Comparison of ENCODE assay signal across 24 cellular contexts in the genomic region with DNA sequence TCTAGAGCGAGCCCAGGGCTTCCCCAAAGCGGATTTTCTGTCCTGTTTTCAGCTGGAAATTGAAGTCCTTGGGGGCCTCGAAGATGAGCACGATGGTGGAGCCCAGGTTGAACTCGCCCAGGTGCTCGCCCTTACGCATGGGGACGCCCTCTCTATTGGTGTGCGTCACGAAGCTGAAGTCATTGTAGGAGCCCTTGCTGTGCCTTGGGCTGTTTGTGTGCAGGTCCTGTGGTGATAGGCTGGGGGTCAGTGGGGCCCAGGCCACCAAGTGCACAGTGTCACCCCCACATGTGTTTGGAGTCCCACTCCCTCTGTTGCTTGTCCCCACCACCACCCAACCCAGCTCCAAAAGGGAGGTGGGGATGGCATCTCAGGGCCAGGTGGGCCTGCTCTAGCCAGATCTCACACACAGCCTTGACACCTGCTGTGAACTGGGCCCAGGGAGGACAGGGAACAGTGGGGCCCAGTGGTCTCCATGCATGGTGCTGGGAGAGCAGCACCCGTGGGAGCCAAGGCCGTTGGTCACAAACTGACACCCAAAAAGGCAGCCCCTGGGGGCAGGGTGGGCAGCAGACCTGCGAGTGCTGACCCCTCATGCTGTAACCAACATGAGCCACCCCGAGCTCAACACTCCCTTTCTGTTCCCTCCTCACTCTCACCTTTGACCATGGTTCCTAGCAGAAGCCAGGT. TPM values are rescaled to one million over a fixed set of nuclear protein-coding genes. Genes with fewer than 3 reads are reported as not detected.
DNase-seq lines count a peak whose midpoint lies in the region; ATAC-seq and TF ChIP-seq lines count a peak whose summit lies in the region.
"Had no signal": no experiment of that assay in that cellular context is flagged by ENCODE, and none has a peak within 500 bp of the region (broad histone marks: within the 10 kb centered on the region; RNA-seq: fewer than 3 reads in every experiment).

No MANE protein-coding gene starts in this region.

- no peak for ATAC-seq in activated T-cell treated with anti-CD3 and anti-CD28 coated beads, Interleukin-2, amount 50 U/mL, for 72 hours (replicated peaks in 1 of 2)
- ATAC-seq in effector memory CD8-positive, alpha-beta T cell (replicated peaks) = no peak
- ATAC-seq in stimulated activated memory B cell treated with anti-CD40 and anti-IgM and Interleukin-4, amounts not matched to agents 10 μg/mL and 1 μg/mL and 100 μg/mL, for 72 hours = no peak
- ATAC-seq in gastrocnemius medialis = no peak

- intact Hi-C loops in gastrocnemius medialis (cut with DNase I; ENCODE audit: low total_unique reads) = no loop called here

- no peak overlapping the region for H3K4me3 Mint-ChIP-seq in activated T-cell treated with anti-CD3 and anti-CD28 coated beads, Interleukin-2, amount 50 U/mL, for 72 hours
- no peak overlapping the region for H3K4me3 Mint-ChIP-seq in effector memory CD8-positive, alpha-beta T cell
- no peak overlapping the region for H3K4me3 Mint-ChIP-seq in stimulated activated memory B cell treated with anti-CD40 and anti-IgM and Interleukin-4, amounts not matched to agents 10 μg/mL and 1 μg/mL and 100 μg/mL, for 72 hours
- H3K4me3 Mint-ChIP-seq in neural progenitor cell = no peak overlapping the region
- H3K4me3 Mint-ChIP-seq: CD14-positive monocyte; T-helper 1 cell treated with Interleukin-12 subunit alpha and Interleukin-12 subunit beta and Interleukin-4 antibody, amounts not matched to agents 30 μg/mL and 1 μg/mL, for 36 hours had no signal

- peaks cover 10% of the 10 kb centered on the region for H3K4me1 ChIP-seq in neural progenitor cell
- H3K4me1 ChIP-seq in gastrocnemius medialis = peaks cover 0 to 12% of the 10 kb centered on the region in 2 donors

- H3K27ac ChIP-seq in SK-N-MC (0 out of 2 replicates have a peak overlapping the region, but pooled peaks have one; percentile 19), neural progenitor cell (no peak overlapping the region), gastrocnemius medialis (no peak overlapping the region)
- H3K27ac ChIP-seq: PC-9, right atrium auricular region had no signal

- H3K36me3 ChIP-seq in SK-N-MC (ENCODE audit: insufficient read depth, low read length) (peaks cover 9% of the 10 kb centered on the region; the same call in 1 of the 2 replicates), neural progenitor cell (no peaks in the 10 kb centered on the region), gastrocnemius medialis (peaks cover 0 to 20% of the 10 kb centered on the region in 2 donors)

- peaks cover 2 to 10% of the 10 kb centered on the region in 2 donors for H3K36me3 Mint-ChIP-seq in activated T-cell treated with anti-CD3 and anti-CD28 coated beads, Interleukin-2, amount 50 U/mL, for 72 hours (ENCODE audit: insufficient read depth in 2 of 2)
- peaks cover 47% of the 10 kb centered on the region for H3K36me3 Mint-ChIP-seq in effector memory CD8-positive, alpha-beta T cell (ENCODE audit: insufficient read depth)
- H3K36me3 Mint-ChIP-seq in stimulated activated memory B cell treated with anti-CD40 and anti-IgM and Interleukin-4, amounts not matched to agents 10 μg/mL and 1 μg/mL and 100 μg/mL, for 72 hours = peaks cover 34% of the 10 kb centered on the region
- peaks cover 6% of the 10 kb centered on the region for H3K36me3 Mint-ChIP-seq in neural progenitor cell

- no peaks in the 10 kb centered on the region for H3K9me3 Mint-ChIP-seq in activated T-cell treated with anti-CD3 and anti-CD28 coated beads, Interleukin-2, amount 50 U/mL, for 72 hours
- H3K9me3 Mint-ChIP-seq in effector memory CD8-positive, alpha-beta T cell = no peaks in the 10 kb centered on the region
- H3K9me3 Mint-ChIP-seq in stimulated activated memory B cell treated with anti-CD40 and anti-IgM and Interleukin-4, amounts not matched to agents 10 μg/mL and 1 μg/mL and 100 μg/mL, for 72 hours = no peaks in the 10 kb centered on the region
- H3K9me3 Mint-ChIP-seq in neural progenitor cell = no peaks in the 10 kb centered on the region
- H3K9me3 Mint-ChIP-seq: CD14-positive monocyte; T-helper 1 cell treated with Interleukin-12 subunit alpha and Interleukin-12 subunit beta and Interleukin-4 antibody, amounts not matched to agents 30 μg/mL and 1 μg/mL, for 36 hours had no signal

- H3K4me1 Mint-ChIP-seq in activated T-cell treated with anti-CD3 and anti-CD28 coated beads, Interleukin-2, amount 50 U/mL, for 72 hours (ENCODE audit: low read depth) = peaks cover 22% of the 10 kb centered on the region
- H3K4me1 Mint-ChIP-seq in effector memory CD8-positive, alpha-beta T cell (ENCODE audit: low read depth in 2 of 2) = peaks cover 24 to 26% of the 10 kb centered on the region in 2 donors
- peaks cover 47% of the 10 kb centered on the region for H3K4me1 Mint-ChIP-seq in stimulated activated memory B cell treated with anti-CD40 and anti-IgM and Interleukin-4, amounts not matched to agents 10 μg/mL and 1 μg/mL and 100 μg/mL, for 72 hours
- H3K4me1 Mint-ChIP-seq in neural progenitor cell = peaks cover 13% of the 10 kb centered on the region

- peak overlapping the region; percentile 77 for H3K27ac Mint-ChIP-seq in activated T-cell treated with anti-CD3 and anti-CD28 coated beads, Interleukin-2, amount 50 U/mL, for 72 hours
- H3K27ac Mint-ChIP-seq in effector memory CD8-positive, alpha-beta T cell = peak overlapping the region; percentile 31 to 80
- H3K27ac Mint-ChIP-seq in stimulated activated memory B cell treated with anti-CD40 and anti-IgM and Interleukin-4, amounts not matched to agents 10 μg/mL and 1 μg/mL and 100 μg/mL, for 72 hours = peak overlapping the region; percentile 35
- H3K27ac Mint-ChIP-seq in neural progenitor cell = no peak overlapping the region
- H3K27ac Mint-ChIP-seq: T-helper 1 cell treated with Interleukin-12 subunit alpha and Interleukin-12 subunit beta and Interleukin-4 antibody, amounts not matched to agents 30 μg/mL and 1 μg/mL, for 36 hours had no signal

- H3K4me3 ChIP-seq in SK-N-MC (no peak overlapping the region), neural progenitor cell (no peak overlapping the region), gastrocnemius medialis (no peak overlapping the region)
- H3K4me3 ChIP-seq: dorsolateral prefrontal cortex, PC-9, right atrium auricular region had no signal

- TF ChIP-seq POLR2A in gastrocnemius medialis (IDR thresholded peaks at IDR 0.05) = no peak

- TF ChIP-seq CTCF in neural progenitor cell (IDR thresholded peaks at IDR 0.05) = no peak
- no peak for TF ChIP-seq CTCF in gastrocnemius medialis (IDR thresholded peaks at IDR 0.05 in 4 of 5, conservative IDR thresholded peaks at IDR 0.05 in 1 of 5)

- no peaks in the 10 kb centered on the region for H3K9me3 ChIP-seq in SK-N-MC (ENCODE audit: low read depth, low read length)
- no peaks in the 10 kb centered on the region for H3K9me3 ChIP-seq in neural progenitor cell (ENCODE audit: low read depth)
- H3K9me3 ChIP-seq in gastrocnemius medialis = no peaks in the 10 kb centered on the region
- H3K9me3 ChIP-seq: right atrium auricular region had no signal

- H4K20me1 ChIP-seq in neural progenitor cell (ENCODE audit: low read depth) = peaks cover 16% of the 10 kb centered on the region

- peaks cover 6% of the 10 kb centered on the region for H3F3A ChIP-seq in neural progenitor cell (ENCODE audit: low read depth)

- H3K4me2 ChIP-seq in neural progenitor cell = no peak overlapping the region
- H3K4me2 ChIP-seq: PC-9 had no signal

- DNase-seq in activated T-cell treated with anti-CD3 and anti-CD28 coated beads, Interleukin-2, amount 50 U/mL, for 72 hours = no peak
- DNase-seq in activated T-cell treated with anti-CD3 and anti-CD28 coated beads, Interleukin-2, amount 50 U/mL, for 48 hours = no peak
- DNase-seq in SK-N-MC (ENCODE audit: low read depth, low spot score) (no peak), anterior cingulate cortex (lab: John Stamatoyannopoulos, UW) (no peak), neural progenitor cell (ENCODE audit: low spot score) (no peak), gastrocnemius medialis (no peak)
- DNase-seq in effector memory CD8-positive, alpha-beta T cell = no peak
- DNase-seq: activated gamma-delta T cell; aorta; central memory CD4-positive, alpha-beta T cell; dorsolateral prefrontal cortex; foreskin fibroblast; hypothalamus; islet precursor cell; Karpas-422; NCI-H2029; NCI-H446; PC-9; stimulated activated CD4-positive, alpha-beta T cell treated with anti-CD3 and anti-CD28 coated beads, Interleukin-12 subunit alpha, Interleukin-12 subunit beta, amount 100 ng/mL, for 4 hours; stimulated activated CD8-positive, alpha-beta memory T cell treated with anti-CD3 and anti-CD28 coated beads, Interleukin-4, amount 100 ng/mL, for 48 hours had no signal

- no peak overlapping the region for H2AFZ ChIP-seq in neural progenitor cell (replicated peaks)
- H2AFZ ChIP-seq: PC-9 had no signal

- no peaks in the 10 kb centered on the region for H3K27me3 Mint-ChIP-seq in activated T-cell treated with anti-CD3 and anti-CD28 coated beads, Interleukin-2, amount 50 U/mL, for 72 hours (ENCODE audit: low read depth)
- no peaks in the 10 kb centered on the region for H3K27me3 Mint-ChIP-seq in effector memory CD8-positive, alpha-beta T cell
- no peaks in the 10 kb centered on the region for H3K27me3 Mint-ChIP-seq in stimulated activated memory B cell treated with anti-CD40 and anti-IgM and Interleukin-4, amounts not matched to agents 10 μg/mL and 1 μg/mL and 100 μg/mL, for 72 hours
- peaks cover 16% of the 10 kb centered on the region for H3K27me3 Mint-ChIP-seq in neural progenitor cell (ENCODE audit: insufficient read depth, low read depth)

- no peak overlapping the region for H3K9ac ChIP-seq in SK-N-MC (ENCODE audit: insufficient read length)
- no peak overlapping the region for H3K9ac ChIP-seq in neural progenitor cell

- H3K27me3 ChIP-seq in neural progenitor cell = no peaks in the 10 kb centered on the region
- H3K27me3 ChIP-seq in gastrocnemius medialis = no peaks in the 10 kb centered on the region
- H3K27me3 ChIP-seq: dorsolateral prefrontal cortex, right atrium auricular region had no signal

- in situ Hi-C loops in gastrocnemius medialis (cut with MboI; ENCODE audit: low sequenced_read_pairs in 4 of 4) = no loop called here

- peaks cover 26% of the 10 kb centered on the region for H3K79me2 ChIP-seq in neural progenitor cell (ENCODE audit: low read depth)

RNA-seq across cellular contexts. Expression of a gene that starts 42.3 kb away (rescaled TPM):
- total RNA-seq in activated T-cell treated with anti-CD3 and anti-CD28 coated beads, Interleukin-2, amount 50 U/mL, for 72 hours = 10 to 100 TPM; 38.0 to 38.5 TPM
- total RNA-seq in neural progenitor cell (ENCODE audit: low replicate concordance) (18.1 and 41.2 TPM in 2 replicates), gastrocnemius medialis (10 to 100 TPM; 15.3 to 19.0 (median 18.5) TPM)
